ENCODE assay signal across 8 cellular contexts in the genomic region with DNA sequence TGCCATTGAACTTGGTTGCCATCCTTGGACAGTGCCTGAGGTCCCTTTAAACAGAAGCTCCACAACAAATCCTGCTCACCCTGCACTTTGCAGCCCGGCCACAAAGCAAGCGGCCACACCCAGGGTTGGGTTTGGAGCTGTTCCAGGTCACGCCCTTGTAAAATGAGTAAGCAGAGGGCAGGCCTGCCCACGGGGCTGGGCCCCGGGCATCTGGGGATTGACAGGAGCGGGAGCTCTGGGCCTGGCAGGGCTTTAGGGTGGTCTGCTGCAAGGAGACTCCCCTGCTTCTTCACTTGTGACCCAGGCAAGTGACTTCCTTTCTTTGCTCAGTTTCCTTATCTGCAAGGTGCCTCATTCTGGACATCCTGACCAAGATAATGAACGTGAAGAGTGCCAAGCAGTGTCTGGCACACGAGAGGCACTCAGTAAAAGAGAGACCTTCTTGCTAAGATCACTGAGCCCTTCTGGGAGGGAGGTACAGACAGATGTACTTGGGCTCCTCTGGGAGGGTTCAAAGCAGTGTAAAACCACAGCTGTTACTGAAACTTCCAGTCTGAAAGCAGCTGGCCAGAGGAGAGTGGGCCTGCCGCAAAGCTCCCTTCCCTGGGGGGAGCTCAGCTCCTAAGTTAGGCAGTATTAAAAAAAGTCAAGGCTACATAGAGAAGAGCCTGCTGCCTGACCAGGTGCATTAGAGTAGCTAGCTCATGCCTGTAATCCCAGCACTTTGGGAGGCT. TPM values are rescaled to one million over a fixed set of nuclear protein-coding genes. Genes with fewer than 3 reads are reported as not detected.
DNase-seq lines count a peak whose midpoint lies in the region; ATAC-seq lines count a peak whose summit lies in the region.

No MANE protein-coding gene starts in this region.

- peak overlapping the region; percentile 98 for H3K4me3 Mint-ChIP-seq in activated naive CD8-positive, alpha-beta T cell treated with anti-CD3 and anti-CD28 coated beads, Interleukin-2, amount 10 ng/mL, durations not matched to agents 7 days and 5 days

- H3K36me3 Mint-ChIP-seq in activated naive CD8-positive, alpha-beta T cell treated with anti-CD3 and anti-CD28 coated beads, Interleukin-2, amount 10 ng/mL, durations not matched to agents 7 days and 5 days, result peaks cover 24% of the 10 kb centered on the region

- peak overlapping the region; percentile 87 for H3K27ac Mint-ChIP-seq in activated naive CD8-positive, alpha-beta T cell treated with anti-CD3 and anti-CD28 coated beads, Interleukin-2, amount 10 ng/mL, durations not matched to agents 7 days and 5 days

- DNase-seq in DMS153 (lab: John Stamatoyannopoulos, UW) (peak; percentile 88), NAMALWA (ENCODE audit: low spot score) (peak; percentile 92), SW480 (ENCODE audit: low spot score) (peak; percentile 93), islet precursor cell (peak; percentile 65)
- DNase-seq in activated naive CD8-positive, alpha-beta T cell treated with anti-CD3 and anti-CD28 coated beads, Interleukin-2, amount 10 ng/mL, durations not matched to agents 7 days and 5 days, result peak; percentile 74
- peak; percentile 51 to 55 (median 52) for DNase-seq in stimulated activated CD4-positive, alpha-beta T cell treated with anti-CD3 and anti-CD28 coated beads, TNF-alpha, amount 100 ng/mL, for 1 hour (ENCODE audit: low read depth in 3 of 3, low spot score in 1 of 3)

- POLR2A ChIA-PET in activated naive CD8-positive, alpha-beta T cell treated with anti-CD3 and anti-CD28 coated beads, Interleukin-2, amount 10 ng/mL, durations not matched to agents 7 days and 5 days (lab: Charles Lee), result interaction anchor here (0.5 to 3.7 kb wide), 17 partner anchors 10 to 974 kb away, joined by 3 to 18 read pairs (median 5); a partner anchor contains a TSS

- H3K4me1 Mint-ChIP-seq in activated naive CD8-positive, alpha-beta T cell treated with anti-CD3 and anti-CD28 coated beads, Interleukin-2, amount 10 ng/mL, durations not matched to agents 7 days and 5 days, result peaks cover 69% of the 10 kb centered on the region

- H3K27me3 Mint-ChIP-seq in activated naive CD8-positive, alpha-beta T cell treated with anti-CD3 and anti-CD28 coated beads, Interleukin-2, amount 10 ng/mL, durations not matched to agents 7 days and 5 days, result no peaks in the 10 kb centered on the region

- ATAC-seq in GM21576 (IDR thresholded peaks at IDR 0.05; ENCODE audit: unreplicated experiment) (peak; percentile 41), GM21526 (IDR thresholded peaks at IDR 0.05; ENCODE audit: low FRiP score, unreplicated experiment) (no peak)
- ATAC-seq in activated naive CD8-positive, alpha-beta T cell treated with anti-CD3 and anti-CD28 coated beads, Interleukin-2, amount 10 ng/mL, durations not matched to agents 7 days and 5 days (ENCODE audit: low read depth), result peak; percentile 58

- no peaks in the 10 kb centered on the region for H3K9me3 Mint-ChIP-seq in activated naive CD8-positive, alpha-beta T cell treated with anti-CD3 and anti-CD28 coated beads, Interleukin-2, amount 10 ng/mL, durations not matched to agents 7 days and 5 days

RNA-seq across cellular contexts. Expression of a gene that starts 2.6 kb away (rescaled TPM):
- 10 to 100 TPM; 44.2 to 45.1 TPM for total RNA-seq in activated naive CD8-positive, alpha-beta T cell treated with anti-CD3 and anti-CD28 coated beads, Interleukin-2, amount 10 ng/mL, durations not matched to agents 7 days and 5 days

RNA-seq across cellular contexts. Expression of a gene that starts 30.9 kb away (rescaled TPM):
- total RNA-seq in activated naive CD8-positive, alpha-beta T cell treated with anti-CD3 and anti-CD28 coated beads, Interleukin-2, amount 10 ng/mL, durations not matched to agents 7 days and 5 days, result 10 to 100 TPM; 44.0 to 51.1 TPM

RNA-seq across cellular contexts. Expression of a gene that starts 44.4 kb away (rescaled TPM):
- total RNA-seq in activated naive CD8-positive, alpha-beta T cell treated with anti-CD3 and anti-CD28 coated beads, Interleukin-2, amount 10 ng/mL, durations not matched to agents 7 days and 5 days, result 1 to 10 TPM in 1 of 2 experiments, under 1 TPM in 1; 0.50 to 1.3 TPM
